18 cellular contexts compared by ENCODE assay signal in genomic region chr2:192236136-192236535, GRCh38. TPM values are rescaled to one million over a fixed set of nuclear protein-coding genes. Genes with fewer than 3 reads are reported as not detected.
DNase-seq lines count a peak whose midpoint lies in the region; ATAC-seq and TF ChIP-seq lines count a peak whose summit lies in the region.
"Had no signal": no experiment of that assay in that cellular context is flagged by ENCODE, and none has a peak within 500 bp of the region (broad histone marks: within the 10 kb centered on the region; RNA-seq: fewer than 3 reads in every experiment).

No MANE protein-coding gene starts in this region.

- intact Hi-C loops in activated T-helper 1 cell treated with anti-CD3 and anti-CD28 coated beads, Interleukin-12 subunit alpha, Interleukin-12 subunit beta, Interleukin-2, Interleukin-4 antibody, amounts not matched to agents 30 ng/mL and 10 ng/mL and 1 ng/mL, durations not matched to agents 14 hours and 24 hours and 36 hours (cut with micrococcal nuclease) = no loop called here

- H3K36me3 Mint-ChIP-seq in activated T-helper 1 cell treated with anti-CD3 and anti-CD28 coated beads, Interleukin-12 subunit alpha, Interleukin-12 subunit beta, Interleukin-2, Interleukin-4 antibody, amounts not matched to agents 30 ng/mL and 10 ng/mL and 1 ng/mL, durations not matched to agents 14 hours and 24 hours and 36 hours (ENCODE audit: low read depth) = no peaks in the 10 kb centered on the region

- no peaks in the 10 kb centered on the region for H3K4me1 Mint-ChIP-seq in activated T-helper 1 cell treated with anti-CD3 and anti-CD28 coated beads, Interleukin-12 subunit alpha, Interleukin-12 subunit beta, Interleukin-2, Interleukin-4 antibody, amounts not matched to agents 30 ng/mL and 10 ng/mL and 1 ng/mL, durations not matched to agents 14 hours and 24 hours and 36 hours (ENCODE audit: low read depth)
- H3K4me1 Mint-ChIP-seq: activated T-helper 17 cell treated with anti-CD3 and anti-CD28 coated beads, Interleukin-2, amount 50 U/mL, for 72 hours had no signal

- no peak overlapping the region for H3K4me3 Mint-ChIP-seq in activated T-helper 1 cell treated with anti-CD3 and anti-CD28 coated beads, Interleukin-12 subunit alpha, Interleukin-12 subunit beta, Interleukin-2, Interleukin-4 antibody, amounts not matched to agents 30 ng/mL and 10 ng/mL and 1 ng/mL, durations not matched to agents 14 hours and 24 hours and 36 hours
- H3K4me3 Mint-ChIP-seq: activated CD8-positive, alpha-beta T cell treated with anti-CD3 and anti-CD28 coated beads, Interleukin-2, amount 10 ng/mL, durations not matched to agents 7 days and 5 days; activated T-helper 17 cell treated with anti-CD3 and anti-CD28 coated beads, Interleukin-2, amount 50 U/mL, for 72 hours had no signal

- H3K27me3 Mint-ChIP-seq in activated T-helper 1 cell treated with anti-CD3 and anti-CD28 coated beads, Interleukin-12 subunit alpha, Interleukin-12 subunit beta, Interleukin-2, Interleukin-4 antibody, amounts not matched to agents 30 ng/mL and 10 ng/mL and 1 ng/mL, durations not matched to agents 14 hours and 24 hours and 36 hours (ENCODE audit: insufficient read depth) = no peaks in the 10 kb centered on the region

- in situ Hi-C loops in astrocyte of the spinal cord (cut with HindIII; ENCODE audit: low sequenced_read_pairs) = no loop called here

- no peak overlapping the region for H3K4me3 ChIP-seq in astrocyte of the spinal cord (ENCODE audit: low read depth, low read length)
- H3K4me3 ChIP-seq: esophagus muscularis mucosa, upper lobe of right lung had no signal

- TF ChIP-seq CTCF in astrocyte of the spinal cord (IDR thresholded peaks at IDR 0.05; ENCODE audit: low read depth, low read length) = no peak

- DNase-seq in Daoy (ENCODE audit: low read depth) (peak; percentile 3), LHCN-M2 (ENCODE audit: low read depth) (peak; percentile 76), astrocyte of the spinal cord (ENCODE audit: low read depth, low spot score) (peak; percentile 78), non-pigmented ciliary epithelial cell (ENCODE audit: low read depth) (peak; percentile 66), NCI-H2196 treated with DMSO at 0.1 percent for 48 hours (lab: John Stamatoyannopoulos, UW; ENCODE audit: unreplicated experiment) (no peak)
- no peak for DNase-seq in activated T-helper 1 cell treated with anti-CD3 and anti-CD28 coated beads, Interleukin-12 subunit alpha, Interleukin-12 subunit beta, Interleukin-2, Interleukin-4 antibody, amounts not matched to agents 30 ng/mL and 10 ng/mL and 1 ng/mL, durations not matched to agents 14 hours and 24 hours and 36 hours (ENCODE audit: low spot score)
- DNase-seq: activated CD8-positive, alpha-beta T cell treated with anti-CD3 and anti-CD28 coated beads, Interleukin-2, amount 10 ng/mL, durations not matched to agents 7 days and 5 days; NCI-H2029; NCI-H524; OCI-M1; stimulated activated CD4-positive, alpha-beta T cell treated with anti-CD3 and anti-CD28 coated beads, Interleukin-12 subunit alpha, Interleukin-12 subunit beta, amount 100 ng/mL, for 4 hours; stimulated activated naive CD8-positive, alpha-beta T cell treated with anti-CD3 and anti-CD28 coated beads, Interleukin-15, Interleukin-2, amounts not matched to agents 100 U/mL and 50 U/mL, for 24 hours had no signal

- no peaks in the 10 kb centered on the region for H3K9me3 Mint-ChIP-seq in activated T-helper 1 cell treated with anti-CD3 and anti-CD28 coated beads, Interleukin-12 subunit alpha, Interleukin-12 subunit beta, Interleukin-2, Interleukin-4 antibody, amounts not matched to agents 30 ng/mL and 10 ng/mL and 1 ng/mL, durations not matched to agents 14 hours and 24 hours and 36 hours
- H3K9me3 Mint-ChIP-seq: activated T-helper 17 cell treated with anti-CD3 and anti-CD28 coated beads, Interleukin-2, amount 50 U/mL, for 72 hours had no signal

- ATAC-seq in GM21786 (IDR thresholded peaks at IDR 0.05; ENCODE audit: unreplicated experiment) (no peak), HG03460 (IDR thresholded peaks at IDR 0.05; ENCODE audit: unreplicated experiment) (no peak)
- ATAC-seq: activated CD8-positive, alpha-beta T cell treated with anti-CD3 and anti-CD28 coated beads, Interleukin-2, amount 10 ng/mL, durations not matched to agents 7 days and 5 days; activated T-helper 17 cell treated with anti-CD3 and anti-CD28 coated beads, Interleukin-2, amount 50 U/mL, for 72 hours; stimulated activated naive CD8-positive, alpha-beta T cell treated with anti-CD3 and anti-CD28 coated beads, Interleukin-15, Interleukin-2, amounts not matched to agents 100 U/mL and 50 U/mL, for 24 hours; upper lobe of right lung had no signal

- no peak overlapping the region for H3K27ac Mint-ChIP-seq in activated T-helper 1 cell treated with anti-CD3 and anti-CD28 coated beads, Interleukin-12 subunit alpha, Interleukin-12 subunit beta, Interleukin-2, Interleukin-4 antibody, amounts not matched to agents 30 ng/mL and 10 ng/mL and 1 ng/mL, durations not matched to agents 14 hours and 24 hours and 36 hours
- H3K27ac Mint-ChIP-seq: activated CD8-positive, alpha-beta T cell treated with anti-CD3 and anti-CD28 coated beads, Interleukin-2, amount 10 ng/mL, durations not matched to agents 7 days and 5 days; activated T-helper 17 cell treated with anti-CD3 and anti-CD28 coated beads, Interleukin-2, amount 50 U/mL, for 72 hours had no signal

RNA-seq across cellular contexts. Expression of gene TMEFF2, which starts 41.4 kb away (rescaled TPM):
- 0.12 TPM in 1 of 2 replicates, not detected in the other for total RNA-seq in Daoy (2014; rRNA removed; shearing (Covaris generic))
- 64.1 and 72.6 TPM in 2 replicates for total RNA-seq in LHCN-M2 (2014; rRNA removed)
- 27.8 TPM for polyA plus RNA-seq in LHCN-M2 (2012)
- total RNA-seq in activated T-helper 1 cell treated with anti-CD3 and anti-CD28 coated beads, Interleukin-12 subunit alpha, Interleukin-12 subunit beta, Interleukin-2, Interleukin-4 antibody, amounts not matched to agents 30 ng/mL and 10 ng/mL and 1 ng/mL, durations not matched to agents 14 hours and 24 hours and 36 hours = not detected in 2 replicates
- total RNA-seq: activated CD8-positive, alpha-beta T cell treated with anti-CD3 and anti-CD28 coated beads, Interleukin-2, amount 10 ng/mL, durations not matched to agents 7 days and 5 days; activated T-helper 17 cell treated with anti-CD3 and anti-CD28 coated beads, Interleukin-2, amount 50 U/mL, for 72 hours; liver; upper lobe of right lung had no signal

Comparison
In these comparisons a context has a peak if more than half of its experiments do, and no peak if none do; other contexts are left out.
1. DNase-seq: peak in Daoy (single experiment), LHCN-M2 (single experiment), astrocyte of the spinal cord (single experiment) and non-pigmented ciliary epithelial cell (single experiment); none in NCI-H2196 treated with DMSO at 0.1 percent for 48 hours (single experiment) and activated T-helper 1 cell treated with anti-CD3 and anti-CD28 coated beads, Interleukin-12 subunit alpha, Interleukin-12 subunit beta, Interleukin-2, Interleukin-4 antibody, amounts not matched to agents 30 ng/mL and 10 ng/mL and 1 ng/mL, durations not matched to agents 14 hours and 24 hours and 36 hours (single experiment).
2. RNA of gene TMEFF2, which starts 41.4 kb away (total RNA-seq): 64.1 to 72.6 TPM in LHCN-M2; 0.12 TPM in Daoy and not detected in activated T-helper 1 cell treated with anti-CD3 and anti-CD28 coated beads, Interleukin-12 subunit alpha, Interleukin-12 subunit beta, Interleukin-2, Interleukin-4 antibody, amounts not matched to agents 30 ng/mL and 10 ng/mL and 1 ng/mL, durations not matched to agents 14 hours and 24 hours and 36 hours; every median in the first group is over 10 times any median in the second.